Comparison of ENCODE assay signal across 23 cellular contexts in genomic region chr2:191427031-191427430, GRCh38.
"Had no signal": no experiment of that assay in that cellular context is flagged by ENCODE, and none has a peak within 500 bp of the region (broad histone marks: within the 10 kb centered on the region; RNA-seq: fewer than 3 reads in every experiment).

No MANE protein-coding gene starts in this region.

- H3K4me3 ChIP-seq: MG63, SJSA1, SK-N-MC had no signal

- DNase-seq: IMR-90, Karpas-422, KG1, MG63, NCI-H1092, NCI-H1417 treated with DMSO at 0.1 percent for 48 hours, NCI-H146, NCI-H1694 treated with DMSO at 0.1 percent for 48 hours, NCI-H1930, NCI-H2081, NCI-H2107, NCI-H2227 treated with DMSO at 0.1 percent for 48 hours, NCI-H524, NCI-H526 treated with DMSO at 0.1 percent for 48 hours, NCI-H748 treated with DMSO at 0.1 percent for 48 hours, PC-3, SHP77 treated with DMSO at 0.1 percent for 48 hours, T-helper 1 cell had no signal

- H3K27ac ChIP-seq: RWPE1, SJSA1, SK-N-MC had no signal

- H3K9me3 ChIP-seq: MG63, SJSA1 had no signal

- H3K4me1 ChIP-seq: SJSA1 had no signal

- ATAC-seq: Panc1, PC-3, Right ventricle myocardium inferior had no signal
